24 cellular contexts compared by ENCODE assay signal in genomic region chr3:141578197-141578596, GRCh38.
DNase-seq lines count a peak whose midpoint lies in the region; ATAC-seq, FAIRE-seq and TF ChIP-seq lines count a peak whose summit lies in the region.
"Had no signal": no experiment of that assay in that cellular context is flagged by ENCODE, and none has a peak within 500 bp of the region (broad histone marks: within the 10 kb centered on the region; RNA-seq: fewer than 3 reads in every experiment).

No MANE protein-coding gene starts in this region.

- intact Hi-C loops in cardiac septum (cut with DNase I) = loop anchor here (5.0 to 10.0 kb wide), 2 partner anchors 297 to 334 kb away; partner anchors contain the start of gene ATP1B3

- H3K4ac ChIP-seq in H9 (ENCODE audit: low read depth, low read length) = no peak overlapping the region

- H3K4me1 ChIP-seq in cardiac muscle cell (ENCODE audit: low read depth) = no peaks in the 10 kb centered on the region
- H3K4me1 ChIP-seq in astrocyte (ENCODE audit: insufficient read depth, low read length) = no peaks in the 10 kb centered on the region
- H3K4me1 ChIP-seq in H9 (ENCODE audit: insufficient read depth, low read length) = no peaks in the 10 kb centered on the region
- H3K4me1 ChIP-seq: esophagus muscularis mucosa, SJCRH30 had no signal

- no peaks in the 10 kb centered on the region for H3K9me3 Mint-ChIP-seq in astrocyte (ENCODE audit: unreplicated experiment)
- no peaks in the 10 kb centered on the region for H3K9me3 Mint-ChIP-seq in H9
- H3K9me3 Mint-ChIP-seq in effector memory CD8-positive, alpha-beta T cell = no peaks in the 10 kb centered on the region
- H3K9me3 Mint-ChIP-seq: activated CD8-positive, alpha-beta T cell treated with anti-CD3 and anti-CD28 coated beads for 36 hours; activated naive CD4-positive, alpha-beta T cell treated with anti-CD3 and anti-CD28 coated beads, Interleukin-2, amount 50 U/mL, for 24 hours; activated T-cell treated with anti-CD3 and anti-CD28 coated beads, Interleukin-2, amount 50 U/mL, for 4 hours; CD4-positive, CD25-positive, alpha-beta regulatory T cell; memory B cell; nephron progenitor cell; stimulated activated memory B cell treated with anti-CD40 and anti-IgM and Interleukin-4, amounts not matched to agents 10 μg/mL and 1 μg/mL and 100 μg/mL, for 72 hours; WTC11 had no signal

- H3K79me1 ChIP-seq in H9 (ENCODE audit: insufficient read depth, low read depth, low read length, poor library complexity, severe bottlenecking) = no peaks in the 10 kb centered on the region

- H2BK5ac ChIP-seq in H9 (ENCODE audit: insufficient read length, low read length) = no peak overlapping the region

- H3K56ac ChIP-seq in H9 (ENCODE audit: insufficient read length, low read depth, low read length) = no peak overlapping the region

- H2BK120ac ChIP-seq in H9 (ENCODE audit: low read depth, low read length, poor library complexity, severe bottlenecking) = no peak overlapping the region

- H2BK12ac ChIP-seq in H9 (ENCODE audit: insufficient read length, low read depth, low read length) = no peak overlapping the region

- H3K27me3 ChIP-seq in cardiac muscle cell (no peaks in the 10 kb centered on the region), astrocyte (ENCODE audit: insufficient read depth, low read length) (no peaks in the 10 kb centered on the region), H9 (ENCODE audit: insufficient read depth, low read length) (no peaks in the 10 kb centered on the region)
- H3K27me3 ChIP-seq: esophagus muscularis mucosa, hepatocyte, SJCRH30 had no signal

- H3K4me2 ChIP-seq in astrocyte (ENCODE audit: low read length) (no peak overlapping the region), H9 (ENCODE audit: insufficient read depth, insufficient read length, low read length) (no peak overlapping the region)
- H3K4me2 ChIP-seq: hepatocyte had no signal

- H4K20me1 ChIP-seq in astrocyte (ENCODE audit: insufficient read depth, low read length) (no peaks in the 10 kb centered on the region), H9 (ENCODE audit: control insufficient read depth, insufficient read depth, insufficient read length) (no peaks in the 10 kb centered on the region)

- DNase-seq in cardiac muscle cell (ENCODE audit: low read depth in 1 of 2, low spot score in 1 of 2) (peak in 1 of 2 donors; percentile 25), cardiac septum (ENCODE audit: low spot score) (no peak), astrocyte (ENCODE audit: low read depth) (peak; percentile 14), foreskin fibroblast (peak; percentile 63 to 82), NCI-H446 (lab: John Stamatoyannopoulos, UW) (no peak), H9 (no peak)
- no peak for DNase-seq in effector memory CD8-positive, alpha-beta T cell
- DNase-seq: activated CD8-positive, alpha-beta T cell treated with anti-CD3 and anti-CD28 coated beads for 36 hours; activated T-cell treated with anti-CD3 and anti-CD28 coated beads, Interleukin-2, amount 50 U/mL, for 4 hours; CD4-positive, CD25-positive, alpha-beta regulatory T cell; DMS153; GOT3; islet precursor cell; NCI-H2029; nephron progenitor cell; SJCRH30; T-helper 17 cell had no signal

- no peak for ATAC-seq in GM19463 (IDR thresholded peaks at IDR 0.05; ENCODE audit: unreplicated experiment)
- ATAC-seq in effector memory CD8-positive, alpha-beta T cell (replicated peaks) = no peak
- ATAC-seq: activated CD8-positive, alpha-beta T cell treated with anti-CD3 and anti-CD28 coated beads for 36 hours; activated T-cell treated with anti-CD3 and anti-CD28 coated beads, Interleukin-2, amount 50 U/mL, for 4 hours; stimulated activated memory B cell treated with anti-CD40 and anti-IgM and Interleukin-4, amounts not matched to agents 10 μg/mL and 1 μg/mL and 100 μg/mL, for 72 hours; T-helper 17 cell; WTC11 had no signal

- no peak overlapping the region for H3K4me3 Mint-ChIP-seq in astrocyte (ENCODE audit: unreplicated experiment)
- H3K4me3 Mint-ChIP-seq in H9 = no peak overlapping the region
- no peak overlapping the region for H3K4me3 Mint-ChIP-seq in effector memory CD8-positive, alpha-beta T cell
- H3K4me3 Mint-ChIP-seq: activated CD8-positive, alpha-beta T cell treated with anti-CD3 and anti-CD28 coated beads for 36 hours; activated naive CD4-positive, alpha-beta T cell treated with anti-CD3 and anti-CD28 coated beads, Interleukin-2, amount 50 U/mL, for 24 hours; activated T-cell treated with anti-CD3 and anti-CD28 coated beads, Interleukin-2, amount 50 U/mL, for 4 hours; memory B cell; nephron progenitor cell; stimulated activated memory B cell treated with anti-CD40 and anti-IgM and Interleukin-4, amounts not matched to agents 10 μg/mL and 1 μg/mL and 100 μg/mL, for 72 hours; T-helper 17 cell; WTC11 had no signal

- H3K18ac ChIP-seq in H9 (ENCODE audit: insufficient read length, low read depth, low read length) = no peak overlapping the region

- H3K79me2 ChIP-seq in astrocyte (ENCODE audit: insufficient read depth, low read length) = no peaks in the 10 kb centered on the region
- H3K79me2 ChIP-seq in H9 (ENCODE audit: insufficient read depth, low read length) = no peaks in the 10 kb centered on the region
- H3K79me2 ChIP-seq: hepatocyte had no signal

- no peak overlapping the region for H2BK20ac ChIP-seq in H9 (ENCODE audit: low read depth, low read length, poor library complexity, severe bottlenecking)

- H3K27ac Mint-ChIP-seq in astrocyte (ENCODE audit: unreplicated experiment) (no peak overlapping the region), H9 (no peak overlapping the region)
- no peak overlapping the region for H3K27ac Mint-ChIP-seq in effector memory CD8-positive, alpha-beta T cell
- H3K27ac Mint-ChIP-seq: activated CD8-positive, alpha-beta T cell treated with anti-CD3 and anti-CD28 coated beads for 36 hours; activated naive CD4-positive, alpha-beta T cell treated with anti-CD3 and anti-CD28 coated beads, Interleukin-2, amount 50 U/mL, for 24 hours; CD4-positive, CD25-positive, alpha-beta regulatory T cell; memory B cell; nephron progenitor cell; stimulated activated memory B cell treated with anti-CD40 and anti-IgM and Interleukin-4, amounts not matched to agents 10 μg/mL and 1 μg/mL and 100 μg/mL, for 72 hours; T-helper 17 cell; WTC11 had no signal

- FAIRE-seq in astrocyte (lab: Jason Lieb, UNC) = no peak

- H4K91ac ChIP-seq in H9 (ENCODE audit: insufficient read length, low read depth, low read length) = no peak overlapping the region

- peak overlapping the region; percentile 49 for H3K27ac ChIP-seq in cardiac muscle cell
- no peak overlapping the region for H3K27ac ChIP-seq in astrocyte (ENCODE audit: low read depth, low read length)
- H3K27ac ChIP-seq in H9 (ENCODE audit: insufficient read length, low read depth, low read length) = no peak overlapping the region
- H3K27ac ChIP-seq: esophagus muscularis mucosa, hepatocyte, SJCRH30 had no signal

- no peak overlapping the region for H3K14ac ChIP-seq in H9 (ENCODE audit: insufficient read depth, low read length)

- no peaks in the 10 kb centered on the region for H3K9me3 ChIP-seq in cardiac muscle cell (ENCODE audit: low read depth)
- H3K9me3 ChIP-seq in astrocyte (ENCODE audit: insufficient read depth, low read depth, low read length) = no peaks in the 10 kb centered on the region
- no peaks in the 10 kb centered on the region for H3K9me3 ChIP-seq in H9 (ENCODE audit: control insufficient read depth, low read depth, low read length)
- H3K9me3 ChIP-seq: esophagus muscularis mucosa, SJCRH30 had no signal

- H3K27me3 Mint-ChIP-seq in astrocyte (ENCODE audit: low read depth, unreplicated experiment) (no peaks in the 10 kb centered on the region), H9 (ENCODE audit: low read depth) (no peaks in the 10 kb centered on the region)
- no peaks in the 10 kb centered on the region for H3K27me3 Mint-ChIP-seq in effector memory CD8-positive, alpha-beta T cell
- H3K27me3 Mint-ChIP-seq: activated CD8-positive, alpha-beta T cell treated with anti-CD3 and anti-CD28 coated beads for 36 hours; activated naive CD4-positive, alpha-beta T cell treated with anti-CD3 and anti-CD28 coated beads, Interleukin-2, amount 50 U/mL, for 24 hours; CD4-positive, CD25-positive, alpha-beta regulatory T cell; memory B cell; stimulated activated memory B cell treated with anti-CD40 and anti-IgM and Interleukin-4, amounts not matched to agents 10 μg/mL and 1 μg/mL and 100 μg/mL, for 72 hours; T-helper 17 cell had no signal

- TF ChIP-seq CTCF in cardiac muscle cell (IDR thresholded peaks at IDR 0.05; ENCODE audit: low read depth, low read length) (no peak), astrocyte (IDR thresholded peaks at IDR 0.05; ENCODE audit: insufficient read depth, low read depth, low read length) (no peak), foreskin fibroblast (IDR thresholded peaks at IDR 0.05; ENCODE audit: low read depth, low read length) (no peak), H9 (conservative IDR thresholded peaks at IDR 0.05) (no peak)

- H3K36me3 ChIP-seq in cardiac muscle cell = peaks cover 28% of the 10 kb centered on the region
- peaks cover 42% of the 10 kb centered on the region for H3K36me3 ChIP-seq in astrocyte (ENCODE audit: insufficient read depth, low read length)

- H3T11ph ChIP-seq in H9 (ENCODE audit: low read length) = no peak overlapping the region

- no peaks in the 10 kb centered on the region for H3K36me3 Mint-ChIP-seq in astrocyte (ENCODE audit: low read depth, unreplicated experiment)
- H3K36me3 Mint-ChIP-seq in H9 (ENCODE audit: insufficient read depth in 1 of 3, low read depth in 3 of 3) = peaks cover 2 to 28% (median 26%) of the 10 kb centered on the region in 3 experiments; a peak in 6 of 7 replicates
- H3K36me3 Mint-ChIP-seq in effector memory CD8-positive, alpha-beta T cell (ENCODE audit: insufficient read depth) = peaks cover 86% of the 10 kb centered on the region

- no peak overlapping the region for H3K23ac ChIP-seq in H9 (ENCODE audit: insufficient read length, low read depth, low read length)

- no peaks in the 10 kb centered on the region for H3K23me2 ChIP-seq in H9 (ENCODE audit: insufficient read length, low read depth, low read length, poor library complexity, severe bottlenecking)

- no peak overlapping the region for H2AK5ac ChIP-seq in H9 (ENCODE audit: insufficient read length, low read length)

- H3K4me3 ChIP-seq in cardiac muscle cell = no peak overlapping the region
- H3K4me3 ChIP-seq in astrocyte (ENCODE audit: insufficient read depth, low read depth, low read length) = no peak overlapping the region
- H3K4me3 ChIP-seq in foreskin fibroblast (ENCODE audit: low read depth in 1 of 2, low read length in 2 of 2) = no peak overlapping the region
- H3K4me3 ChIP-seq: esophagus muscularis mucosa, hepatocyte, SJCRH30 had no signal

- no peak overlapping the region for H4K8ac ChIP-seq in H9 (replicated peaks; ENCODE audit: insufficient read length, low read depth, low read length)

- no CpG with 5 or more reads among the region's 3 CpGs for WGBS in H9 (ENCODE audit: extremely low coverage, insufficient read length, low lambda C conversion rate)

- H3K9ac ChIP-seq in astrocyte (ENCODE audit: low read length) (no peak overlapping the region), H9 (ENCODE audit: extremely low read depth, insufficient read length, low read length) (no peak overlapping the region)

- no peak overlapping the region for H2BK15ac ChIP-seq in H9 (ENCODE audit: low read depth, low read length)

- no peaks in the 10 kb centered on the region for H3K4me1 Mint-ChIP-seq in astrocyte (ENCODE audit: low read depth, unreplicated experiment)
- H3K4me1 Mint-ChIP-seq in H9 = no peaks in the 10 kb centered on the region
- peaks cover 5 to 9% of the 10 kb centered on the region in 2 donors for H3K4me1 Mint-ChIP-seq in effector memory CD8-positive, alpha-beta T cell (ENCODE audit: low read depth in 2 of 2)
- H3K4me1 Mint-ChIP-seq: WTC11 had no signal

- H4K5ac ChIP-seq in H9 (ENCODE audit: insufficient read length, low read depth, low read length) = no peak overlapping the region

- H2AFZ ChIP-seq in astrocyte (ENCODE audit: low read depth, low read length) = no peak overlapping the region
- no peak overlapping the region for H2AFZ ChIP-seq in H9 (ENCODE audit: low read length)
- H2AFZ ChIP-seq: hepatocyte had no signal

Comparison
In these comparisons a context has a peak if more than half of its experiments do, and no peak if none do; other contexts are left out.
1. DNase-seq: peak in astrocyte (single experiment) and foreskin fibroblast (2 of 2); none in cardiac septum (single experiment), NCI-H446 (0 of 2), H9 (single experiment) and effector memory CD8-positive, alpha-beta T cell (0 of 3).